Comparison of ENCODE assay signal across 12 cellular contexts in the genomic region with DNA sequence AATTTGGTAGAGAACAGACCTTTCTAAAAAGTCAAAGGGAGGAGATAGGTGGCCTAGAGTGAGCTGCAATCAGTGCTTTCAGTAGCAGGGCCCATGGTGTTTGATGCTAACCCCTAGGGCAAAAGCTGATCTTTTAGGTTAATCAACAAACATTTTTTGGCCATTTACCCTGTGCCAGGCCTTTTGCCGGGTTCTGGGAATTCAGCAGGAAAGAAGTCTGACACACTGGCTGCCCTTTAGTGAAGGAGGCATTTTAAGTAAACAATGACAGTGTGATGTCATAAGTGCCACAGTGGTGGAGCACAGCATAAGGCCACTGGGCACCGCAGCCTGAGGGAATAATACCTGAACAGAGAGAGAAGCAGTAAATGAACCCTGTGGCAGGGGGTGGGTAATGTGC. TPM values are rescaled to one million over a fixed set of nuclear protein-coding genes. Genes with fewer than 3 reads are reported as not detected.
DNase-seq lines count a peak whose midpoint lies in the region; ATAC-seq and TF ChIP-seq lines count a peak whose summit lies in the region.
"Had no signal": no experiment of that assay in that cellular context is flagged by ENCODE, and none has a peak within 500 bp of the region (broad histone marks: within the 10 kb centered on the region; RNA-seq: fewer than 3 reads in every experiment).

No MANE protein-coding gene starts in this region.

- H3K9me3 ChIP-seq in breast epithelium, result no peaks in the 10 kb centered on the region
- no peaks in the 10 kb centered on the region for H3K9me3 ChIP-seq in liver (ENCODE audit: control insufficient read depth in 4 of 4, low read length in 3 of 4)
- H3K9me3 ChIP-seq in thyroid gland, result no peaks in the 10 kb centered on the region
- H3K9me3 ChIP-seq: neutrophil had no signal

- 27% methylated on average over 2 of the region's 2 CpGs for WGBS in liver
- WGBS in thyroid gland, 2 donors, result 23 to 25% methylated on average over 2 of the region's 2 CpGs

- H3K36me3 ChIP-seq in breast epithelium (no peaks in the 10 kb centered on the region), liver (ENCODE audit: control insufficient read depth in 4 of 4, insufficient read depth in 3 of 4, low read depth in 1 of 4, low read length in 3 of 4) (no peaks in the 10 kb centered on the region), thyroid gland (no peaks in the 10 kb centered on the region)
- H3K36me3 ChIP-seq: neutrophil had no signal

- DNase-seq in HT-29 (ENCODE audit: low spot score) (peak; percentile 57), breast epithelium (ENCODE audit: low spot score in 2 of 2) (no peak), thyroid gland (peak; percentile 68 to 70), RWPE1 (ENCODE audit: low spot score) (no peak), cerebellar cortex (ENCODE audit: low spot score) (no peak)
- DNase-seq: activated CD4-positive, alpha-beta T cell treated with anti-CD3 and anti-CD28 coated beads for 4 hours; activated naive CD8-positive, alpha-beta T cell treated with anti-CD3 and anti-CD28 coated beads, Interleukin-2, amount 50 U/mL, for 24 hours had no signal

- POLR2A ChIA-PET in RWPE1 (lab: Yijun Ruan, JAX; ENCODE audit: low non-redundant PET), result no interaction called here

- peak overlapping the region; percentile 86 to 92 for H3K27ac ChIP-seq in breast epithelium
- H3K27ac ChIP-seq in liver (ENCODE audit: low read depth in 1 of 2, low read length in 2 of 2), result peak overlapping the region; percentile 92 to 97
- H3K27ac ChIP-seq in thyroid gland, result peak overlapping the region; percentile 88 to 96 (median 90)
- H3K27ac ChIP-seq in RWPE1, result no peak overlapping the region
- H3K27ac ChIP-seq: neutrophil had no signal

- TF ChIP-seq CTCF in breast epithelium (IDR thresholded peaks at IDR 0.05) (no peak), liver (IDR thresholded peaks at IDR 0.05; ENCODE audit: low read depth, low read length, missing input control) (peak; percentile 10), thyroid gland (IDR thresholded peaks at IDR 0.05) (no peak), RWPE1 (conservative IDR thresholded peaks at IDR 0.05; ENCODE audit: low read depth) (no peak)

- H3K27me3 ChIP-seq in breast epithelium (no peaks in the 10 kb centered on the region), liver (ENCODE audit: control insufficient read depth in 4 of 4, insufficient read depth in 4 of 4, low read length in 3 of 4) (no peaks in the 10 kb centered on the region), thyroid gland (no peaks in the 10 kb centered on the region)

- H3K4me1 ChIP-seq in breast epithelium (no peaks in the 10 kb centered on the region), liver (ENCODE audit: control insufficient read depth in 4 of 4, insufficient read depth in 4 of 4, low read length in 3 of 4) (peaks cover 15 to 55% (median 34%) of the 10 kb centered on the region in 4 donors), thyroid gland (peaks cover 29 to 44% of the 10 kb centered on the region in 2 donors)

- CTCF ChIA-PET in RWPE1 (lab: Yijun Ruan, JAX), result no interaction called here

- TF ChIP-seq RAD21 in liver (IDR thresholded peaks at IDR 0.05), result peak; percentile 64 to 69

- intact Hi-C loops in breast epithelium (cut with DNase I; ENCODE audit: low total_unique reads), result no loop called here
- intact Hi-C loops in thyroid gland (cut with DNase I), result loop anchor here (10.0 kb wide), 1 partner anchor 118 kb away; no protein-coding TSS in a partner anchor

- H3K9ac ChIP-seq in liver (ENCODE audit: low read depth in 1 of 2, low read length in 2 of 2), result peak overlapping the region in 1 of 2 donors; percentile 83

- H3K4me3 ChIP-seq in breast epithelium (no peak overlapping the region), liver (ENCODE audit: low read depth in 1 of 3, low read length in 3 of 3) (no peak overlapping the region), thyroid gland (replicated peaks in 1 of 3) (no peak overlapping the region)

- TF ChIP-seq POLR2A in breast epithelium (IDR thresholded peaks at IDR 0.05) (no peak), thyroid gland (IDR thresholded peaks at IDR 0.05) (peak in 1 of 2 donors; percentile 40)

- no peak for ATAC-seq in HG03457 (IDR thresholded peaks at IDR 0.05; ENCODE audit: unreplicated experiment)
- ATAC-seq in HG03460 (IDR thresholded peaks at IDR 0.05; ENCODE audit: unreplicated experiment), result no peak
- ATAC-seq: activated naive CD8-positive, alpha-beta T cell treated with anti-CD3 and anti-CD28 coated beads, Interleukin-2, amount 50 U/mL, for 24 hours had no signal

TF ChIP-seq in liver, 16 proteins besides CTCF, POLR2A, EP300 and RAD21:
- TF ChIP-seq EGR1 (IDR thresholded peaks at IDR 0.05; ENCODE audit: low read depth in 2 of 2) (peak in 1 of 2 donors; percentile 36), YY1 (IDR thresholded peaks at IDR 0.05) (peak; percentile 91), FOXA2 (IDR thresholded peaks at IDR 0.05) (peak; percentile 98), HNF4G (IDR thresholded peaks at IDR 0.05) (peak; percentile 68), HNF4A (conservative IDR thresholded peaks at IDR 0.05) (peak; percentile 91 to 95), SP1 (IDR thresholded peaks at IDR 0.05) (peak; percentile 96), JUND (IDR thresholded peaks at IDR 0.05) (peak; percentile 90 to 94), FOXA1 (IDR thresholded peaks at IDR 0.05) (peak; percentile 97), NR2F2 (IDR thresholded peaks at IDR 0.05) (peak; percentile 86), GABPA (IDR thresholded peaks at IDR 0.05 in 1 of 2, conservative IDR thresholded peaks at IDR 0.05 in 1 of 2) (no peak), TAF1 (conservative IDR thresholded peaks at IDR 0.05) (peak; percentile 71), RXRA (IDR thresholded peaks at IDR 0.05) (peak; percentile 93 to 95)
- TF ChIP-seq, protein P1, sequence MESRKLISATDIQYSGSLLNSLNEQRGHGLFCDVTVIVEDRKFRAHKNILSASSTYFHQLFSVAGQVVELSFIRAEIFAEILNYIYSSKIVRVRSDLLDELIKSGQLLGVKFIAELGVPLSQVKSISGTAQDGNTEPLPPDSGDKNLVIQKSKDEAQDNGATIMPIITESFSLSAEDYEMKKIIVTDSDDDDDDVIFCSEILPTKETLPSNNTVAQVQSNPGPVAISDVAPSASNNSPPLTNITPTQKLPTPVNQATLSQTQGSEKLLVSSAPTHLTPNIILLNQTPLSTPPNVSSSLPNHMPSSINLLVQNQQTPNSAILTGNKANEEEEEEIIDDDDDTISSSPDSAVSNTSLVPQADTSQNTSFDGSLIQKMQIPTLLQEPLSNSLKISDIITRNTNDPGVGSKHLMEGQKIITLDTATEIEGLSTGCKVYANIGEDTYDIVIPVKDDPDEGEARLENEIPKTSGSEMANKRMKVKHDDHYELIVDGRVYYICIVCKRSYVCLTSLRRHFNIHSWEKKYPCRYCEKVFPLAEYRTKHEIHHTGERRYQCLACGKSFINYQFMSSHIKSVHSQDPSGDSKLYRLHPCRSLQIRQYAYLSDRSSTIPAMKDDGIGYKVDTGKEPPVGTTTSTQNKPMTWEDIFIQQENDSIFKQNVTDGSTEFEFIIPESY (IDR thresholded peaks at IDR 0.05), result peak; percentile 84
- TF ChIP-seq, protein P2, sequence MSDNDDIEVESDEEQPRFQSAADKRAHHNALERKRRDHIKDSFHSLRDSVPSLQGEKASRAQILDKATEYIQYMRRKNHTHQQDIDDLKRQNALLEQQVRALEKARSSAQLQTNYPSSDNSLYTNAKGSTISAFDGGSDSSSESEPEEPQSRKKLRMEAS (IDR thresholded peaks at IDR 0.05), result peak; percentile 89
- TF ChIP-seq, protein P3, sequence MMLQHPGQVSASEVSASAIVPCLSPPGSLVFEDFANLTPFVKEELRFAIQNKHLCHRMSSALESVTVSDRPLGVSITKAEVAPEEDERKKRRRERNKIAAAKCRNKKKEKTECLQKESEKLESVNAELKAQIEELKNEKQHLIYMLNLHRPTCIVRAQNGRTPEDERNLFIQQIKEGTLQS (IDR thresholded peaks at IDR 0.05), result peak; percentile 68
- TF ChIP-seq, protein P4, sequence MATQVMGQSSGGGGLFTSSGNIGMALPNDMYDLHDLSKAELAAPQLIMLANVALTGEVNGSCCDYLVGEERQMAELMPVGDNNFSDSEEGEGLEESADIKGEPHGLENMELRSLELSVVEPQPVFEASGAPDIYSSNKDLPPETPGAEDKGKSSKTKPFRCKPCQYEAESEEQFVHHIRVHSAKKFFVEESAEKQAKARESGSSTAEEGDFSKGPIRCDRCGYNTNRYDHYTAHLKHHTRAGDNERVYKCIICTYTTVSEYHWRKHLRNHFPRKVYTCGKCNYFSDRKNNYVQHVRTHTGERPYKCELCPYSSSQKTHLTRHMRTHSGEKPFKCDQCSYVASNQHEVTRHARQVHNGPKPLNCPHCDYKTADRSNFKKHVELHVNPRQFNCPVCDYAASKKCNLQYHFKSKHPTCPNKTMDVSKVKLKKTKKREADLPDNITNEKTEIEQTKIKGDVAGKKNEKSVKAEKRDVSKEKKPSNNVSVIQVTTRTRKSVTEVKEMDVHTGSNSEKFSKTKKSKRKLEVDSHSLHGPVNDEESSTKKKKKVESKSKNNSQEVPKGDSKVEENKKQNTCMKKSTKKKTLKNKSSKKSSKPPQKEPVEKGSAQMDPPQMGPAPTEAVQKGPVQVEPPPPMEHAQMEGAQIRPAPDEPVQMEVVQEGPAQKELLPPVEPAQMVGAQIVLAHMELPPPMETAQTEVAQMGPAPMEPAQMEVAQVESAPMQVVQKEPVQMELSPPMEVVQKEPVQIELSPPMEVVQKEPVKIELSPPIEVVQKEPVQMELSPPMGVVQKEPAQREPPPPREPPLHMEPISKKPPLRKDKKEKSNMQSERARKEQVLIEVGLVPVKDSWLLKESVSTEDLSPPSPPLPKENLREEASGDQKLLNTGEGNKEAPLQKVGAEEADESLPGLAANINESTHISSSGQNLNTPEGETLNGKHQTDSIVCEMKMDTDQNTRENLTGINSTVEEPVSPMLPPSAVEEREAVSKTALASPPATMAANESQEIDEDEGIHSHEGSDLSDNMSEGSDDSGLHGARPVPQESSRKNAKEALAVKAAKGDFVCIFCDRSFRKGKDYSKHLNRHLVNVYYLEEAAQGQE (IDR thresholded peaks at IDR 0.05), result peak; percentile 86

RNA-seq across cellular contexts. Expression of a gene that starts 29.0 kb away (rescaled TPM):
- total RNA-seq in HT-29 (2014; rRNA removed; shearing (Covaris generic)), result not detected in 2 replicates
- total RNA-seq in breast epithelium (under 1 TPM in 1 of 3 donors, not detected in 2; 0.73 TPM), liver (under 1 TPM in 1 of 2 donors, not detected in 1; 0.14 TPM), thyroid gland (not detected)
- polyA plus RNA-seq in liver, result not detected
- total RNA-seq: glomerular endothelial cell had no signal

RNA-seq across cellular contexts. Expression of a gene that starts 40.3 kb away (rescaled TPM):
- 4.6 and 6.8 TPM in 2 replicates for total RNA-seq in HT-29 (2014; rRNA removed; shearing (Covaris generic))
- total RNA-seq in breast epithelium (10 to 100 TPM in 2 of 3 donors, 1 to 10 TPM in 1; 9.5 to 13.6 (median 13.5) TPM), liver (10 to 100 TPM in 1 of 2 donors, 1 to 10 TPM in 1; 5.4 to 22.6 TPM), thyroid gland (10 to 100 TPM; 18.1 to 27.1 (median 25.6) TPM)
- 1 to 10 TPM; 1.2 to 2.2 TPM for polyA plus RNA-seq in liver

Comparison
In these comparisons a context has a peak if more than half of its experiments do, and no peak if none do; other contexts are left out.
1. DNase-seq: peak in HT-29 (single experiment) and thyroid gland (2 of 2); none in breast epithelium (0 of 2), RWPE1 (single experiment) and cerebellar cortex (single experiment).